ENCODE assay signal across 20 cellular contexts in the genomic region with DNA sequence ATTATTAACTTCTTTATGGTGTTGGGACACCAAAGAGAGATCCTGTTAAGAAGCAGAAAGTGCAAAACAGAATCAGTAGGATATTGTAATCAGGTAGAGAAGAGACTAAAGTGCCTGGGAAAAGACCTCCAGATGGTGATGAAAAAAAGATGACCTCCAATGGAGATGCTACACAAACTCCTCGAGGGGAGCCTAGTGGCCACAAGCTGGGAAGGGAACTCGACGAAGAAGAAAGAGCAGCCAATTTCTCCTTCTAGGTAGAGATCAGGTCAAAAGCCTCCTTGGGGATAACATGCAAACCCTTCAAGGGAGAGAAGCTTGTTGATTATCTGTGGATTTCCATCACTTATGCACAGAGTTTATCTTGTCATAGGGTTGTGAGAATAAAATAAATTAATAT.
"Had no signal": no experiment of that assay in that cellular context is flagged by ENCODE, and none has a peak within 500 bp of the region (broad histone marks: within the 10 kb centered on the region; RNA-seq: fewer than 3 reads in every experiment).

No MANE protein-coding gene starts in this region.

- H3K27ac ChIP-seq: left lung, neutrophil, pancreas, right lobe of liver, thoracic aorta, tibial nerve, upper lobe of left lung had no signal

- ATAC-seq: left cardiac atrium; left lung; naive thymus-derived CD4-positive, alpha-beta T cell; pancreas; right lobe of liver; stimulated activated naive B cell treated with anti-CD40 and anti-IgM and Interleukin-4, amounts not matched to agents 10 μg/mL and 1 μg/mL and 100 μg/mL, for 72 hours had no signal

- H3K27ac Mint-ChIP-seq: naive thymus-derived CD4-positive, alpha-beta T cell; nephron; stimulated activated naive B cell treated with anti-CD40 and anti-IgM and Interleukin-4, amounts not matched to agents 10 μg/mL and 1 μg/mL and 100 μg/mL, for 72 hours; stimulated activated naive CD8-positive, alpha-beta T cell treated with anti-CD3 and anti-CD28 coated beads, Interleukin-15, Interleukin-2, amounts not matched to agents 100 ng/mL and 50 ng/mL, for 24 hours had no signal

- H3K36me3 Mint-ChIP-seq: naive thymus-derived CD4-positive, alpha-beta T cell; stimulated activated naive B cell treated with anti-CD40 and anti-IgM and Interleukin-4, amounts not matched to agents 10 μg/mL and 1 μg/mL and 100 μg/mL, for 72 hours had no signal

- H3K27me3 Mint-ChIP-seq: naive thymus-derived CD4-positive, alpha-beta T cell; stimulated activated naive B cell treated with anti-CD40 and anti-IgM and Interleukin-4, amounts not matched to agents 10 μg/mL and 1 μg/mL and 100 μg/mL, for 72 hours; stimulated activated naive CD8-positive, alpha-beta T cell treated with anti-CD3 and anti-CD28 coated beads, Interleukin-15, Interleukin-2, amounts not matched to agents 100 ng/mL and 50 ng/mL, for 24 hours had no signal

- H3K9me3 ChIP-seq: neutrophil, pancreas had no signal

- H3K4me1 ChIP-seq: left lung, pancreas, right lobe of liver, tibial nerve, upper lobe of left lung had no signal

- H3K4me1 Mint-ChIP-seq: naive thymus-derived CD4-positive, alpha-beta T cell; stimulated activated naive B cell treated with anti-CD40 and anti-IgM and Interleukin-4, amounts not matched to agents 10 μg/mL and 1 μg/mL and 100 μg/mL, for 72 hours had no signal

- H3K27me3 ChIP-seq: left lung, neutrophil, pancreas, right lobe of liver, tibial nerve, upper lobe of left lung had no signal

- DNase-seq: cortex of kidney; head of caudate nucleus; left cardiac atrium; left lung; mesenchymal stem cell; midbrain; naive thymus-derived CD4-positive, alpha-beta T cell; pancreas; retina; right lobe of liver; small intestine; stimulated activated CD4-positive, alpha-beta T cell treated with anti-CD3 and anti-CD28 coated beads, Interleukin-15, amount 100 ng/mL, for 24 hours; stimulated activated CD4-positive, alpha-beta T cell treated with anti-CD3 and anti-CD28 coated beads, Interleukin-2, amount 100 ng/mL, for 48 hours; stimulated activated naive B cell treated with anti-CD40 and anti-IgM and Interleukin-4, amounts not matched to agents 10 μg/mL and 1 μg/mL and 100 μg/mL, for 72 hours; upper lobe of left lung had no signal

- H3K4me3 ChIP-seq: left lung, pancreas, right lobe of liver, thoracic aorta, tibial nerve, upper lobe of left lung had no signal

- H3K36me3 ChIP-seq: left lung, neutrophil, pancreas, right lobe of liver, thoracic aorta, tibial nerve, upper lobe of left lung had no signal

- H3K4me3 Mint-ChIP-seq: naive thymus-derived CD4-positive, alpha-beta T cell; nephron; stimulated activated naive B cell treated with anti-CD40 and anti-IgM and Interleukin-4, amounts not matched to agents 10 μg/mL and 1 μg/mL and 100 μg/mL, for 72 hours; stimulated activated naive CD8-positive, alpha-beta T cell treated with anti-CD3 and anti-CD28 coated beads, Interleukin-15, Interleukin-2, amounts not matched to agents 100 ng/mL and 50 ng/mL, for 24 hours had no signal
